In the genomic region with DNA sequence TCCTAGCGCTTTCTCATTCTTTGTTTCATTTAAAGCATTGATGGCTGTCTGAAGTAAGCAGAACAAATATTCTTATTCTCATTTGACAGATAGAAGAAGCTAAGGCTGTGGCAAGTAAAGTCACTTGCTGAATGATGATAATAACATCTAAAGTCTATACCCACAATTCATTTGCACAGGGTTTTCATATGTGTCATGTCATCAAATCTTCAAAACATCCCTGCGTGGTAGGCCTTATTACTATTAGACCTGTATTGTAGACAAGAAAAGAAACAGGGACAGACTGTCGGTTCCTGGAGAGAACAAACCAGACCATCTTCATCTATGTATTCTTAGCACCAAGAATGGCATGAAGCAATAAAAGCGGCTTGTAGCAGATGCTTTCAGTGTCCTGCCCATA, we compare ENCODE assay signal across 22 cellular contexts.
DNase-seq lines count a peak whose midpoint lies in the region; ATAC-seq, FAIRE-seq and TF ChIP-seq lines count a peak whose summit lies in the region.
"Had no signal": no experiment of that assay in that cellular context is flagged by ENCODE, and none has a peak within 500 bp of the region (broad histone marks: within the 10 kb centered on the region; RNA-seq: fewer than 3 reads in every experiment).

No MANE protein-coding gene starts in this region.

- H3K4me2 ChIP-seq in A549: no peak overlapping the region
- H3K4me2 ChIP-seq in H9 (ENCODE audit: insufficient read depth, insufficient read length, low read length): no peak overlapping the region
- H3K4me2 ChIP-seq in K562 (ENCODE audit: insufficient read depth, low read length): no peak overlapping the region
- H3K4me2 ChIP-seq: BLaER1 treated with 17β-estradiol and CSF1 and Interleukin-3, amounts not matched to agents 10 nM and 100 nM had no signal

- ATAC-seq in Right ventricle myocardium superior (ENCODE audit: poor library complexity) (no peak), A549 (no peak), K562 (no peak), aorta (ENCODE audit: low FRiP score) (no peak), left colon (no peak), GM18520 (IDR thresholded peaks at IDR 0.05; ENCODE audit: unreplicated experiment) (no peak)
- ATAC-seq: CD8-positive, alpha-beta T cell had no signal

- H4K8ac ChIP-seq in H9 (replicated peaks; ENCODE audit: insufficient read length, low read depth, low read length): no peak overlapping the region

- H3K9me3 ChIP-seq in right atrium auricular region (no peaks in the 10 kb centered on the region), A549 (no peaks in the 10 kb centered on the region; the same call in 2 of the 3 replicates), H9 (ENCODE audit: control insufficient read depth, low read depth, low read length) (no peaks in the 10 kb centered on the region), K562 (replicated peaks; ENCODE audit: control insufficient read depth, insufficient read depth, low read depth, low read length) (no peaks in the 10 kb centered on the region), aorta (ENCODE audit: control insufficient read depth, low read length) (no peaks in the 10 kb centered on the region)
- H3K9me3 ChIP-seq: BLaER1 treated with 17β-estradiol and CSF1 and Interleukin-3, amounts not matched to agents 10 nM and 100 nM had no signal

- no TSS peak for BruUV-seq in K562 (replicated peaks; lab: Mats Ljungman, UMichigan)

- no peak overlapping the region for H2BK12ac ChIP-seq in H9 (ENCODE audit: insufficient read length, low read depth, low read length)

- intact Hi-C loops in Right ventricle myocardium superior (cut with DNase I) (no loop called here), K562 (cut with micrococcal nuclease) (no loop called here), aorta (cut with DNase I) (no loop called here), left colon (cut with DNase I, micrococcal nuclease) (no loop called here)

- H3K4me1 ChIP-seq in right atrium auricular region (no peaks in the 10 kb centered on the region), A549 (0 out of 3 replicates have a peak, but pooled peaks cover 3% of the 10 kb centered on the region), H9 (ENCODE audit: insufficient read depth, low read length) (no peaks in the 10 kb centered on the region), K562 (replicated peaks in 1 of 2; ENCODE audit: control insufficient read depth in 2 of 2, insufficient read depth in 2 of 2, low read length in 2 of 2) (no peaks in the 10 kb centered on the region), aorta (ENCODE audit: control insufficient read depth in 1 of 2, insufficient read depth in 2 of 2, low read length in 2 of 2) (no peaks in the 10 kb centered on the region)
- H3K4me1 ChIP-seq: Caco-2 had no signal

- no peaks in the 10 kb centered on the region for H3K36me3 Mint-ChIP-seq in H9 (ENCODE audit: insufficient read depth in 1 of 3, low read depth in 3 of 3)
- H3K36me3 Mint-ChIP-seq: CD8-positive, alpha-beta T cell had no signal

- H3K27ac ChIP-seq in right atrium auricular region (no peak overlapping the region), A549 (no peak overlapping the region), H9 (ENCODE audit: insufficient read length, low read depth, low read length) (no peak overlapping the region), K562 (ENCODE audit: extremely low read depth, low read depth, low read length) (no peak overlapping the region), aorta (ENCODE audit: low read depth in 1 of 2, low read length in 2 of 2) (no peak overlapping the region)
- H3K27ac ChIP-seq: BLaER1 treated with 17β-estradiol and CSF1 and Interleukin-3, amounts not matched to agents 10 nM and 100 nM; C4-2B had no signal

- H3K4ac ChIP-seq in H9 (ENCODE audit: low read depth, low read length): no peak overlapping the region

- H4K20me1 ChIP-seq in H9 (ENCODE audit: control insufficient read depth, insufficient read depth, insufficient read length): no peaks in the 10 kb centered on the region
- H4K20me1 ChIP-seq in K562 (replicated peaks; ENCODE audit: control insufficient read depth, insufficient read depth, low read length): 0 out of 2 replicates have a peak, but pooled peaks cover 6% of the 10 kb centered on the region
- H4K20me1 ChIP-seq: BLaER1 treated with 17β-estradiol and CSF1 and Interleukin-3, amounts not matched to agents 10 nM and 100 nM had no signal

- 59% methylated on average over 4 of the region's 4 CpGs for WGBS in A549 (ENCODE audit: missing lambda C conversion rate)
- WGBS in H9 (ENCODE audit: extremely low coverage, insufficient read length, low lambda C conversion rate): no CpG with 5 or more reads among the region's 4 CpGs
- WGBS in K562 (ENCODE audit: insufficient coverage, low coverage, missing lambda C conversion rate): 0% methylated on average over 4 of the region's 4 CpGs
- WGBS in aorta, 2 donors: 95 to 96% methylated on average over 4 of the region's 4 CpGs

- no peak overlapping the region for H3K56ac ChIP-seq in H9 (ENCODE audit: insufficient read length, low read depth, low read length)

- H2BK15ac ChIP-seq in H9 (ENCODE audit: low read depth, low read length): no peak overlapping the region

- in situ Hi-C loops in K562 (cut with MboI): no loop called here

- no peak overlapping the region for H2AK5ac ChIP-seq in H9 (ENCODE audit: insufficient read length, low read length)

- no peaks in the 10 kb centered on the region for H3K9me1 ChIP-seq in K562 (ENCODE audit: control insufficient read depth, insufficient read depth, low read length)

- peak; percentile 2 for DNase-seq in right atrium auricular region (ENCODE audit: low spot score)
- DNase-seq in Right ventricle myocardium superior: no peak
- no peak for DNase-seq in A549 (ENCODE audit: low read depth in 1 of 2, low spot score in 1 of 2)
- DNase-seq in H9: peak; percentile 8
- DNase-seq in K562 (ENCODE audit: extremely low read depth in 1 of 4, low spot score in 3 of 4): no peak
- no peak for DNase-seq in aorta
- no peak for DNase-seq in left colon
- DNase-seq: 8988T; AML-193; Caco-2; Calu3; CD4-positive, alpha-beta T cell; CD8-positive, alpha-beta T cell; GF-D8 had no signal

- H3T11ph ChIP-seq in H9 (ENCODE audit: low read length): no peak overlapping the region

- POLR2A ChIA-PET in A549 (lab: Yijun Ruan, JAX): no interaction called here
- POLR2A ChIA-PET in K562 (lab: Yijun Ruan, JAX): no interaction called here

- H3K36me3 ChIP-seq in right atrium auricular region (no peaks in the 10 kb centered on the region), K562 (ENCODE audit: control insufficient read depth, insufficient read depth, low read length) (no peaks in the 10 kb centered on the region), aorta (ENCODE audit: control insufficient read depth in 1 of 2, insufficient read depth in 2 of 2, low read length in 1 of 2) (no peaks in the 10 kb centered on the region)
- H3K36me3 ChIP-seq: BLaER1 treated with 17β-estradiol and CSF1 and Interleukin-3, amounts not matched to agents 10 nM and 100 nM had no signal

- TF ChIP-seq EP300 in A549 (IDR thresholded peaks at IDR 0.05) (no peak), K562 (IDR thresholded peaks at IDR 0.05; ENCODE audit: low read length) (no peak)

- no peaks in the 10 kb centered on the region for H3K79me2 ChIP-seq in H9 (ENCODE audit: insufficient read depth, low read length)
- H3K79me2 ChIP-seq in K562 (ENCODE audit: control insufficient read depth, insufficient read depth, low read length): no peaks in the 10 kb centered on the region

- H2BK5ac ChIP-seq in H9 (ENCODE audit: insufficient read length, low read length): no peak overlapping the region

- no peak overlapping the region for H3K23ac ChIP-seq in H9 (ENCODE audit: insufficient read length, low read depth, low read length)

- no peak overlapping the region for H2BK20ac ChIP-seq in H9 (ENCODE audit: low read depth, low read length, poor library complexity, severe bottlenecking)

- no peaks in the 10 kb centered on the region; a peak in 1 of 5 replicates for H3K9me3 Mint-ChIP-seq in H9
- H3K9me3 Mint-ChIP-seq: CD4-positive, alpha-beta T cell; CD8-positive, alpha-beta T cell had no signal

- no peak overlapping the region for H4K91ac ChIP-seq in H9 (ENCODE audit: insufficient read length, low read depth, low read length)

- H4K5ac ChIP-seq in H9 (ENCODE audit: insufficient read length, low read depth, low read length): no peak overlapping the region

- TF ChIP-seq POLR2A in A549 (IDR thresholded peaks at IDR 0.05; ENCODE audit: low read length) (no peak), K562 (conservative IDR thresholded peaks at IDR 0.05) (no peak)

- FAIRE-seq in A549 (lab: Jason Lieb, UNC): no peak
- no peak for FAIRE-seq in K562 (lab: Jason Lieb, UNC)
- FAIRE-seq: A204.1, D721Med, G401.6, GM12891 had no signal

- H3K27ac Mint-ChIP-seq in H9: no peak overlapping the region
- H3K27ac Mint-ChIP-seq: B cell; CD4-positive, alpha-beta T cell; CD8-positive, alpha-beta T cell had no signal

- H3K4me3 Mint-ChIP-seq in H9: no peak overlapping the region
- H3K4me3 Mint-ChIP-seq: B cell; CD4-positive, alpha-beta T cell; CD8-positive, alpha-beta T cell had no signal

- CTCF ChIA-PET in A549 (lab: Yijun Ruan, JAX) (no interaction called here), K562 (lab: Yijun Ruan, JAX; ENCODE audit: low intra/inter-chr PET ratio) (no interaction called here)

- no peaks in the 10 kb centered on the region for H3K23me2 ChIP-seq in H9 (ENCODE audit: insufficient read length, low read depth, low read length, poor library complexity, severe bottlenecking)

- no peak overlapping the region for H3K14ac ChIP-seq in H9 (ENCODE audit: insufficient read depth, low read length)

- no peak overlapping the region for H3K18ac ChIP-seq in H9 (ENCODE audit: insufficient read length, low read depth, low read length)

- H3K4me3 ChIP-seq in right atrium auricular region (no peak overlapping the region), A549 (no peak overlapping the region), K562 (no peak overlapping the region), aorta (ENCODE audit: low read length in 2 of 2) (no peak overlapping the region)
- H3K4me3 ChIP-seq: BLaER1 treated with 17β-estradiol and CSF1 and Interleukin-3, amounts not matched to agents 10 nM and 100 nM had no signal

- H3K27me3 ChIP-seq in right atrium auricular region (no peaks in the 10 kb centered on the region), H9 (ENCODE audit: insufficient read depth, low read length) (no peaks in the 10 kb centered on the region; the same call in 1 of the 2 replicates), K562 (ENCODE audit: control insufficient read depth in 2 of 2, insufficient read depth in 2 of 2, low read length in 2 of 2) (peaks cover 2 to 8% of the 10 kb centered on the region in 2 experiments; a peak in 1 of 5 replicates), aorta (ENCODE audit: control insufficient read depth in 1 of 2, insufficient read depth in 2 of 2, low read length in 1 of 2) (no peaks in the 10 kb centered on the region)
- H3K27me3 ChIP-seq: BLaER1 treated with 17β-estradiol and CSF1 and Interleukin-3, amounts not matched to agents 10 nM and 100 nM had no signal

- H2AFZ ChIP-seq in H9 (ENCODE audit: low read length) (no peak overlapping the region), K562 (ENCODE audit: low read depth, low read length) (no peak overlapping the region)

- no peak overlapping the region for H2BK120ac ChIP-seq in H9 (ENCODE audit: low read depth, low read length, poor library complexity, severe bottlenecking)

- H3K4me1 Mint-ChIP-seq in H9: peaks cover 0 to 8% of the 10 kb centered on the region in 2 experiments; a peak in 2 of 4 replicates
- H3K4me1 Mint-ChIP-seq: B cell had no signal

- H3K27me3 Mint-ChIP-seq in H9 (ENCODE audit: low read depth): peaks cover 86% of the 10 kb centered on the region

- H3K79me1 ChIP-seq in H9 (ENCODE audit: insufficient read depth, low read depth, low read length, poor library complexity, severe bottlenecking): no peaks in the 10 kb centered on the region

- no peak overlapping the region for H3K9ac ChIP-seq in H9 (ENCODE audit: extremely low read depth, insufficient read length, low read length)
- no peak overlapping the region for H3K9ac ChIP-seq in K562 (ENCODE audit: insufficient read depth in 1 of 2, low read depth in 2 of 2, low read length in 2 of 2)
- H3K9ac ChIP-seq: BLaER1 treated with 17β-estradiol and CSF1 and Interleukin-3, amounts not matched to agents 10 nM and 100 nM had no signal

- TF ChIP-seq RAD21 in A549 (conservative IDR thresholded peaks at IDR 0.05 in 1 of 2, IDR thresholded peaks at IDR 0.05 in 1 of 2) (no peak), K562 (CRISPR knock-in tag; conservative IDR thresholded peaks at IDR 0.05 in 1 of 2, IDR thresholded peaks at IDR 0.05 in 1 of 2) (no peak)

- TF ChIP-seq CTCF in right atrium auricular region (IDR thresholded peaks at IDR 0.05) (no peak), A549 (IDR thresholded peaks at IDR 0.05) (no peak), H9 (conservative IDR thresholded peaks at IDR 0.05) (no peak), K562 (IDR thresholded peaks at IDR 0.05 in 2 of 3, conservative IDR thresholded peaks at IDR 0.05 in 1 of 3; ENCODE audit: insufficient read depth in 2 of 3, low read depth in 1 of 3, low read length in 3 of 3) (no peak)

Comparison
In these comparisons a context has a peak if more than half of its experiments do, and no peak if none do; other contexts are left out.
1. DNase-seq: peak in right atrium auricular region (single experiment) and H9 (single experiment); none in Right ventricle myocardium superior (single experiment), A549 (0 of 2), K562 (0 of 4), aorta (0 of 2) and left colon (0 of 2).